1 cellular context compared by ENCODE assay signal in the genomic region with DNA sequence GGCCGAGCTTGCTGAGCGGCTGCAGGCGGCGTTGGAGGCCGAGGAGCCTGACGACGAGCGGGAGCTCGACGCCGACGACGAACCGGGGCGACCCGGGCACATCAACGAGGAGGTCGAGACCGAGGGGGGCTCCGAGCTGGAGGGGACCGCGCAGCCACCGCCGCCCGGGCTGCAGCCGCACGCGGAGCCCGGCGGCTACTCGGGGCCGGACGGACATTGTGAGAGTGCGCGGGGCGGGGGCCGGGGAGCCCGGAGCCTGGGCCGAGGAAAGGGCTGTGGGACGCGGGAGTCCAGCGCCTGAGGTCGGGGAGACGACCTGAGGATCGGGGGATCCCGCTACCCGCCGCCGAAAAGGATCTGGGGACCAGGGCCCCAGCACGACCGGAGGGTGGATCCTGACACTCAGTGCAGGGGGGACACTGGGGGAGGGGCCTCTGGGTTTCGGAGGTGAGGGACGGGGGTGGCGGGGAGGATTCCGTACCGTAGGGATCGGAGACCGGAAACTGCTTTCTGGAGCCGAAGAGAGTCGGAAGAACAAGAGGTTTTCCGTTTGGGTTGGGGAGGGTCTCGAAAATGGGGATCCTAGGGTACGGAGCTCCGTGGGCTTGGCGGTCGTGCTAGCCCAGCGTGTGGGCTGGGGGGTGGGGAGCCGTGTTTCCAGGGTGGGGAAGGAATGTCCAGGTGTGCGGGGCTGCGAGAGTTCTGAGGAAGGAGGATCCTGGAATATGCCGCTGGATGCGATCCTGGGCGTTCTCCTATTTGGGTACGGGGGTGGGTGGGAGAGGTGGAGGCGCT.
TF ChIP-seq lines count a peak whose summit lies in the region.

No MANE protein-coding gene starts in this region.

TF ChIP-seq in HepG2, 621 proteins besides CTCF, POLR2A, EP300 and RAD21 (continued from another document and continues in another):
- TF ChIP-seq, protein P1, sequence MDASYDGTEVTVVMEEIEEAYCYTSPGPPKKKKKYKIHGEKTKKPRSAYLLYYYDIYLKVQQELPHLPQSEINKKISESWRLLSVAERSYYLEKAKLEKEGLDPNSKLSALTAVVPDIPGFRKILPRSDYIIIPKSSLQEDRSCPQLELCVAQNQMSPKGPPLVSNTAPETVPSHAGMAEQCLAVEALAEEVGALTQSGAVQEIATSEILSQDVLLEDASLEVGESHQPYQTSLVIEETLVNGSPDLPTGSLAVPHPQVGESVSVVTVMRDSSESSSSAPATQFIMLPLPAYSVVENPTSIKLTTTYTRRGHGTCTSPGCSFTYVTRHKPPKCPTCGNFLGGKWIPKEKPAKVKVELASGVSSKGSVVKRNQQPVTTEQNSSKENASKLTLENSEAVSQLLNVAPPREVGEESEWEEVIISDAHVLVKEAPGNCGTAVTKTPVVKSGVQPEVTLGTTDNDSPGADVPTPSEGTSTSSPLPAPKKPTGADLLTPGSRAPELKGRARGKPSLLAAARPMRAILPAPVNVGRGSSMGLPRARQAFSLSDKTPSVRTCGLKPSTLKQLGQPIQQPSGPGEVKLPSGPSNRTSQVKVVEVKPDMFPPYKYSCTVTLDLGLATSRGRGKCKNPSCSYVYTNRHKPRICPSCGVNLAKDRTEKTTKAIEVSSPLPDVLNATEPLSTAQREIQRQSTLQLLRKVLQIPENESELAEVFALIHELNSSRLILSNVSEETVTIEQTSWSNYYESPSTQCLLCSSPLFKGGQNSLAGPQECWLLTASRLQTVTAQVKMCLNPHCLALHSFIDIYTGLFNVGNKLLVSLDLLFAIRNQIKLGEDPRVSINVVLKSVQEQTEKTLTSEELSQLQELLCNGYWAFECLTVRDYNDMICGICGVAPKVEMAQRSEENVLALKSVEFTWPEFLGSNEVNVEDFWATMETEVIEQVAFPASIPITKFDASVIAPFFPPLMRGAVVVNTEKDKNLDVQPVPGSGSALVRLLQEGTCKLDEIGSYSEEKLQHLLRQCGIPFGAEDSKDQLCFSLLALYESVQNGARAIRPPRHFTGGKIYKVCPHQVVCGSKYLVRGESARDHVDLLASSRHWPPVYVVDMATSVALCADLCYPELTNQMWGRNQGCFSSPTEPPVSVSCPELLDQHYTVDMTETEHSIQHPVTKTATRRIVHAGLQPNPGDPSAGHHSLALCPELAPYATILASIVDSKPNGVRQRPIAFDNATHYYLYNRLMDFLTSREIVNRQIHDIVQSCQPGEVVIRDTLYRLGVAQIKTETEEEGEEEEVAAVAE (CRISPR knock-in tag; IDR thresholded peaks at IDR 0.05; ENCODE audit: borderline replicate concordance): no peak
- TF ChIP-seq SOX6 (IDR thresholded peaks at IDR 0.05) (no peak), SOX6 (CRISPR knock-in tag; IDR thresholded peaks at IDR 0.05) (no peak; the same call in 1 of the 2 replicates), SNRNP70 (IDR thresholded peaks at IDR 0.05; ENCODE audit: low read depth, low read length) (no peak), PITX1 (CRISPR knock-in tag; IDR thresholded peaks at IDR 0.05) (peak; percentile 11; the same call in 1 of the 2 replicates), GPN1 (CRISPR knock-in tag; IDR thresholded peaks at IDR 0.05; ENCODE audit: borderline replicate concordance) (no peak), NFYB (CRISPR knock-in tag; IDR thresholded peaks at IDR 0.05) (no peak), REL (CRISPR knock-in tag; conservative IDR thresholded peaks at IDR 0.05) (no peak), ZFP82 (CRISPR knock-in tag; IDR thresholded peaks at IDR 0.05; ENCODE audit: borderline replicate concordance) (peak; percentile 79), ZNF496 (CRISPR knock-in tag; IDR thresholded peaks at IDR 0.05; ENCODE audit: insufficient replicate concordance) (no peak), PPARG (CRISPR knock-in tag; conservative IDR thresholded peaks at IDR 0.05) (no peak), PHF5A (CRISPR knock-in tag; IDR thresholded peaks at IDR 0.05; ENCODE audit: low read depth, unreplicated experiment) (no peak), GABPA (IDR thresholded peaks at IDR 0.05; ENCODE audit: low read depth, low read length) (no peak; the same call in 1 of the 2 replicates), GABPA (CRISPR knock-in tag; IDR thresholded peaks at IDR 0.05; ENCODE audit: low read depth) (peak; percentile 50; the same call in 1 of the 2 replicates), DNMT1 (CRISPR knock-in tag; IDR thresholded peaks at IDR 0.05) (0 out of 2 replicates have a peak, but pooled peaks have one; percentile 67), ZNF143 (CRISPR knock-in tag; IDR thresholded peaks at IDR 0.05) (no peak), ATRX (CRISPR knock-in tag; IDR thresholded peaks at IDR 0.05; ENCODE audit: borderline replicate concordance) (no peak), ZNF549 (CRISPR knock-in tag; IDR thresholded peaks at IDR 0.05) (no peak)
- TF ChIP-seq, protein P2, sequence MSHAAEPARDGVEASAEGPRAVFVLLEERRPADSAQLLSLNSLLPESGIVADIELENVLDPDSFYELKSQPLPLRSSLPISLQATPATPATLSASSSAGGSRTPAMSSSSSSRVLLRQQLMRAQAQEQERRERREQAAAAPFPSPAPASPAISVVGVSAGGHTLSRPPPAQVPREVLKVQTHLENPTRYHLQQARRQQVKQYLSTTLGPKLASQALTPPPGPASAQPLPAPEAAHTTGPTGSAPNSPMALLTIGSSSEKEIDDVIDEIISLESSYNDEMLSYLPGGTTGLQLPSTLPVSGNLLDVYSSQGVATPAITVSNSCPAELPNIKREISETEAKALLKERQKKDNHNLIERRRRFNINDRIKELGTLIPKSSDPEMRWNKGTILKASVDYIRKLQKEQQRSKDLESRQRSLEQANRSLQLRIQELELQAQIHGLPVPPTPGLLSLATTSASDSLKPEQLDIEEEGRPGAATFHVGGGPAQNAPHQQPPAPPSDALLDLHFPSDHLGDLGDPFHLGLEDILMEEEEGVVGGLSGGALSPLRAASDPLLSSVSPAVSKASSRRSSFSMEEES (CRISPR knock-in tag; IDR thresholded peaks at IDR 0.05): no peak
- TF ChIP-seq, protein P3, sequence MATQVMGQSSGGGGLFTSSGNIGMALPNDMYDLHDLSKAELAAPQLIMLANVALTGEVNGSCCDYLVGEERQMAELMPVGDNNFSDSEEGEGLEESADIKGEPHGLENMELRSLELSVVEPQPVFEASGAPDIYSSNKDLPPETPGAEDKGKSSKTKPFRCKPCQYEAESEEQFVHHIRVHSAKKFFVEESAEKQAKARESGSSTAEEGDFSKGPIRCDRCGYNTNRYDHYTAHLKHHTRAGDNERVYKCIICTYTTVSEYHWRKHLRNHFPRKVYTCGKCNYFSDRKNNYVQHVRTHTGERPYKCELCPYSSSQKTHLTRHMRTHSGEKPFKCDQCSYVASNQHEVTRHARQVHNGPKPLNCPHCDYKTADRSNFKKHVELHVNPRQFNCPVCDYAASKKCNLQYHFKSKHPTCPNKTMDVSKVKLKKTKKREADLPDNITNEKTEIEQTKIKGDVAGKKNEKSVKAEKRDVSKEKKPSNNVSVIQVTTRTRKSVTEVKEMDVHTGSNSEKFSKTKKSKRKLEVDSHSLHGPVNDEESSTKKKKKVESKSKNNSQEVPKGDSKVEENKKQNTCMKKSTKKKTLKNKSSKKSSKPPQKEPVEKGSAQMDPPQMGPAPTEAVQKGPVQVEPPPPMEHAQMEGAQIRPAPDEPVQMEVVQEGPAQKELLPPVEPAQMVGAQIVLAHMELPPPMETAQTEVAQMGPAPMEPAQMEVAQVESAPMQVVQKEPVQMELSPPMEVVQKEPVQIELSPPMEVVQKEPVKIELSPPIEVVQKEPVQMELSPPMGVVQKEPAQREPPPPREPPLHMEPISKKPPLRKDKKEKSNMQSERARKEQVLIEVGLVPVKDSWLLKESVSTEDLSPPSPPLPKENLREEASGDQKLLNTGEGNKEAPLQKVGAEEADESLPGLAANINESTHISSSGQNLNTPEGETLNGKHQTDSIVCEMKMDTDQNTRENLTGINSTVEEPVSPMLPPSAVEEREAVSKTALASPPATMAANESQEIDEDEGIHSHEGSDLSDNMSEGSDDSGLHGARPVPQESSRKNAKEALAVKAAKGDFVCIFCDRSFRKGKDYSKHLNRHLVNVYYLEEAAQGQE (IDR thresholded peaks at IDR 0.05; ENCODE audit: borderline replicate concordance in 1 of 2, low read depth in 1 of 2, low read length in 2 of 2): peak in 1 of 2 experiments; percentile 5; a peak in 1 of 4 replicates
- TF ChIP-seq, protein P4, sequence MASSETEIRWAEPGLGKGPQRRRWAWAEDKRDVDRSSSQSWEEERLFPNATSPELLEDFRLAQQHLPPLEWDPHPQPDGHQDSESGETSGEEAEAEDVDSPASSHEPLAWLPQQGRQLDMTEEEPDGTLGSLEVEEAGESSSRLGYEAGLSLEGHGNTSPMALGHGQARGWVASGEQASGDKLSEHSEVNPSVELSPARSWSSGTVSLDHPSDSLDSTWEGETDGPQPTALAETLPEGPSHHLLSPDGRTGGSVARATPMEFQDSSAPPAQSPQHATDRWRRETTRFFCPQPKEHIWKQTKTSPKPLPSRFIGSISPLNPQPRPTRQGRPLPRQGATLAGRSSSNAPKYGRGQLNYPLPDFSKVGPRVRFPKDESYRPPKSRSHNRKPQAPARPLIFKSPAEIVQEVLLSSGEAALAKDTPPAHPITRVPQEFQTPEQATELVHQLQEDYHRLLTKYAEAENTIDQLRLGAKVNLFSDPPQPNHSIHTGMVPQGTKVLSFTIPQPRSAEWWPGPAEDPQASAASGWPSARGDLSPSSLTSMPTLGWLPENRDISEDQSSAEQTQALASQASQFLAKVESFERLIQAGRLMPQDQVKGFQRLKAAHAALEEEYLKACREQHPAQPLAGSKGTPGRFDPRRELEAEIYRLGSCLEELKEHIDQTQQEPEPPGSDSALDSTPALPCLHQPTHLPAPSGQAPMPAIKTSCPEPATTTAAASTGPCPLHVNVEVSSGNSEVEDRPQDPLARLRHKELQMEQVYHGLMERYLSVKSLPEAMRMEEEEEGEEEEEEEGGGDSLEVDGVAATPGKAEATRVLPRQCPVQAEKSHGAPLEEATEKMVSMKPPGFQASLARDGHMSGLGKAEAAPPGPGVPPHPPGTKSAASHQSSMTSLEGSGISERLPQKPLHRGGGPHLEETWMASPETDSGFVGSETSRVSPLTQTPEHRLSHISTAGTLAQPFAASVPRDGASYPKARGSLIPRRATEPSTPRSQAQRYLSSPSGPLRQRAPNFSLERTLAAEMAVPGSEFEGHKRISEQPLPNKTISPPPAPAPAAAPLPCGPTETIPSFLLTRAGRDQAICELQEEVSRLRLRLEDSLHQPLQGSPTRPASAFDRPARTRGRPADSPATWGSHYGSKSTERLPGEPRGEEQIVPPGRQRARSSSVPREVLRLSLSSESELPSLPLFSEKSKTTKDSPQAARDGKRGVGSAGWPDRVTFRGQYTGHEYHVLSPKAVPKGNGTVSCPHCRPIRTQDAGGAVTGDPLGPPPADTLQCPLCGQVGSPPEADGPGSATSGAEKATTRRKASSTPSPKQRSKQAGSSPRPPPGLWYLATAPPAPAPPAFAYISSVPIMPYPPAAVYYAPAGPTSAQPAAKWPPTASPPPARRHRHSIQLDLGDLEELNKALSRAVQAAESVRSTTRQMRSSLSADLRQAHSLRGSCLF (CRISPR knock-in tag; IDR thresholded peaks at IDR 0.05; ENCODE audit: borderline replicate concordance): no peak
- TF ChIP-seq, protein P5, sequence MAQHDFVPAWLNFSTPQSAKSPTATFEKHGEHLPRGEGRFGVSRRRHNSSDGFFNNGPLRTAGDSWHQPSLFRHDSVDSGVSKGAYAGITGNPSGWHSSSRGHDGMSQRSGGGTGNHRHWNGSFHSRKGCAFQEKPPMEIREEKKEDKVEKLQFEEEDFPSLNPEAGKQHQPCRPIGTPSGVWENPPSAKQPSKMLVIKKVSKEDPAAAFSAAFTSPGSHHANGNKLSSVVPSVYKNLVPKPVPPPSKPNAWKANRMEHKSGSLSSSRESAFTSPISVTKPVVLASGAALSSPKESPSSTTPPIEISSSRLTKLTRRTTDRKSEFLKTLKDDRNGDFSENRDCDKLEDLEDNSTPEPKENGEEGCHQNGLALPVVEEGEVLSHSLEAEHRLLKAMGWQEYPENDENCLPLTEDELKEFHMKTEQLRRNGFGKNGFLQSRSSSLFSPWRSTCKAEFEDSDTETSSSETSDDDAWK (CRISPR knock-in tag; IDR thresholded peaks at IDR 0.05): no peak
- TF ChIP-seq, protein P6, sequence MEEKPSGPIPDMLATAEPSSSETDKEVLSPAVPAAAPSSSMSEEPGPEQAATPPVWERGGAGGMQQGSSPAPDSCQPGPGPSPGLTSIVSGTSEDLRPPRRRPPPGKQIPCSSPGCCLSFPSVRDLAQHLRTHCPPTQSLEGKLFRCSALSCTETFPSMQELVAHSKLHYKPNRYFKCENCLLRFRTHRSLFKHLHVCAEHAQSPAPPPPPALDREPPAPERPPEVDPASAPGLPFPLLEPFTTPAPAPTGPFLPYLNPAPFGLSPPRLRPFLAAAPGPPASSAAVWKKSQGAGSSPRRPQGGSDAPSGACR (CRISPR knock-in tag; IDR thresholded peaks at IDR 0.05): no peak; the same call in 1 of the 2 replicates
- TF ChIP-seq, protein P7, sequence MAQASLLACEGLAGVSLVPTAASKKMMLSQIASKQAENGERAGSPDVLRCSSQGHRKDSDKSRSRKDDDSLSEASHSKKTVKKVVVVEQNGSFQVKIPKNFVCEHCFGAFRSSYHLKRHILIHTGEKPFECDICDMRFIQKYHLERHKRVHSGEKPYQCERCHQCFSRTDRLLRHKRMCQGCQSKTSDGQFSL (CRISPR knock-in tag; IDR thresholded peaks at IDR 0.05): no peak
- TF ChIP-seq, protein P8, sequence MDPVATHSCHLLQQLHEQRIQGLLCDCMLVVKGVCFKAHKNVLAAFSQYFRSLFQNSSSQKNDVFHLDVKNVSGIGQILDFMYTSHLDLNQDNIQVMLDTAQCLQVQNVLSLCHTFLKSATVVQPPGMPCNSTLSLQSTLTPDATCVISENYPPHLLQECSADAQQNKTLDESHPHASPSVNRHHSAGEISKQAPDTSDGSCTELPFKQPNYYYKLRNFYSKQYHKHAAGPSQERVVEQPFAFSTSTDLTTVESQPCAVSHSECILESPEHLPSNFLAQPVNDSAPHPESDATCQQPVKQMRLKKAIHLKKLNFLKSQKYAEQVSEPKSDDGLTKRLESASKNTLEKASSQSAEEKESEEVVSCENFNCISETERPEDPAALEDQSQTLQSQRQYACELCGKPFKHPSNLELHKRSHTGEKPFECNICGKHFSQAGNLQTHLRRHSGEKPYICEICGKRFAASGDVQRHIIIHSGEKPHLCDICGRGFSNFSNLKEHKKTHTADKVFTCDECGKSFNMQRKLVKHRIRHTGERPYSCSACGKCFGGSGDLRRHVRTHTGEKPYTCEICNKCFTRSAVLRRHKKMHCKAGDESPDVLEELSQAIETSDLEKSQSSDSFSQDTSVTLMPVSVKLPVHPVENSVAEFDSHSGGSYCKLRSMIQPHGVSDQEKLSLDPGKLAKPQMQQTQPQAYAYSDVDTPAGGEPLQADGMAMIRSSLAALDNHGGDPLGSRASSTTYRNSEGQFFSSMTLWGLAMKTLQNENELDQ (CRISPR knock-in tag; IDR thresholded peaks at IDR 0.05; ENCODE audit: borderline replicate concordance): no peak
- TF ChIP-seq, protein P9, sequence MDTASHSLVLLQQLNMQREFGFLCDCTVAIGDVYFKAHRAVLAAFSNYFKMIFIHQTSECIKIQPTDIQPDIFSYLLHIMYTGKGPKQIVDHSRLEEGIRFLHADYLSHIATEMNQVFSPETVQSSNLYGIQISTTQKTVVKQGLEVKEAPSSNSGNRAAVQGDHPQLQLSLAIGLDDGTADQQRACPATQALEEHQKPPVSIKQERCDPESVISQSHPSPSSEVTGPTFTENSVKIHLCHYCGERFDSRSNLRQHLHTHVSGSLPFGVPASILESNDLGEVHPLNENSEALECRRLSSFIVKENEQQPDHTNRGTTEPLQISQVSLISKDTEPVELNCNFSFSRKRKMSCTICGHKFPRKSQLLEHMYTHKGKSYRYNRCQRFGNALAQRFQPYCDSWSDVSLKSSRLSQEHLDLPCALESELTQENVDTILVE (CRISPR knock-in tag; IDR thresholded peaks at IDR 0.05): no peak
